Comparison of ENCODE assay signal across 10 cellular contexts in the genomic region with DNA sequence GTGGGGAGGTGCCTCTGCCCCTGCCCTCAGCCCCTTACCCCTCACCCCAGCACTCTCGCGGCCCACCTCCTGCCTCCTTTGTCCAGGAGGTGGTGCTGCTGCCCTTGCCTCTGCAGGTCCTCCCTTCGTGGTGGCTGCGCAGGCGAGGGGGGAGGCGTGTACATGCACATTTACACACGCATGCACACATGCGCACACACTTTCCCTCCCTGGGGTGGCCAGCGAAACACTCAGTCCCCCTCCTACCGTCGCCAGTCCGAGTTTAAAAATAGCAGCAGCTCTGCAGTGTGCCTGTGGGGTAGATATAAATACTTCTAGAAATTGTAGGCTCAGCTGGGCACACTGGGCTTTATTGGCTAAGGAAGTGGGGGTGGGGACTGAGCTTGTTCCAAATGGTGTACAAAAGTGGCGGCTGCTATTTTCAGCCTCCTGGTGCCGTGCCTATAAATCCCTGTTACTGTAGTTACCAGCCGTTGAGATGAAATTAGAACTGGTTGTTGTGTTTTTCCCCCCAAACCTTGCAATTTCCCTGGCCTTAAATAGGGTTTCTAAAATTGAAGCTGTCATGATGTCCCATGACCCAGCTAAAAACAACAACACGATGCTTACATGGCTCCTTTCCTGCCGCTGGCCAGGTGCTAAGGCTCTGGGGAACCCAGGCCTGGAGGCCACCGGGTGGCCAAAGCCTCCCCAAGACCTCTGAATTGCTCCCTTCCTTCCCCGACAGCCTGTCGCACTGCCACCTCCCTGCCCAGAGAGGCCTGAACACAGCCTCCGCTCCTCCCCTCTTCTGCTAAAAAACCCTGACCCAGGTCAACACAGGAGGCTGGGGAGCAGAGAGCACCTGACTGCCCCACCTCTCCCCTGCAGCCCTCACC. TPM values are rescaled to one million over a fixed set of nuclear protein-coding genes. Genes with fewer than 3 reads are reported as not detected.
DNase-seq lines count a peak whose midpoint lies in the region; ATAC-seq, FAIRE-seq and TF ChIP-seq lines count a peak whose summit lies in the region.
"Had no signal": no experiment of that assay in that cellular context is flagged by ENCODE, and none has a peak within 500 bp of the region (broad histone marks: within the 10 kb centered on the region; RNA-seq: fewer than 3 reads in every experiment).

No MANE protein-coding gene starts in this region.

- no peaks in the 10 kb centered on the region for H3K27me3 Mint-ChIP-seq in neural crest cell (ENCODE audit: low read depth)
- no peaks in the 10 kb centered on the region for H3K27me3 Mint-ChIP-seq in CD8-positive, alpha-beta T cell (ENCODE audit: low read depth)
- H3K27me3 Mint-ChIP-seq: activated naive CD8-positive, alpha-beta T cell; stimulated activated naive CD8-positive, alpha-beta T cell treated with anti-CD3 and anti-CD28 coated beads, Interleukin-15, Interleukin-2, amounts not matched to agents 100 ng/mL and 50 ng/mL, for 24 hours had no signal

- H3K4me1 Mint-ChIP-seq in neural crest cell, result peaks cover 35% of the 10 kb centered on the region
- no peaks in the 10 kb centered on the region for H3K4me1 Mint-ChIP-seq in CD8-positive, alpha-beta T cell (ENCODE audit: low read depth)

- no peaks in the 10 kb centered on the region for H3K36me3 Mint-ChIP-seq in neural crest cell (ENCODE audit: low read depth)
- H3K36me3 Mint-ChIP-seq in CD8-positive, alpha-beta T cell, result peaks cover 83% of the 10 kb centered on the region

- no peaks in the 10 kb centered on the region for H3K27me3 ChIP-seq in BJ (ENCODE audit: control insufficient read depth, insufficient read depth, low read length)
- H3K27me3 ChIP-seq in CD8-positive, alpha-beta T cell (ENCODE audit: insufficient read depth, low read length), result no peaks in the 10 kb centered on the region

- FAIRE-seq in HTR-8/SVneo (lab: Jason Lieb, UNC), result no peak

- DNase-seq in BJ (ENCODE audit: low read depth) (no peak), NCI-H524 treated with DMSO at 0.1 percent for 48 hours (lab: John Stamatoyannopoulos, UW) (peak; percentile 35), epidermal melanocyte (ENCODE audit: insufficient read length, low spot score) (peak; percentile 83), neural crest cell (ENCODE audit: low read depth, low spot score) (peak; percentile 57), NCI-H187 (lab: John Stamatoyannopoulos, UW) (no peak), HTR-8/SVneo (ENCODE audit: insufficient read length, low spot score) (no peak)
- DNase-seq in CD8-positive, alpha-beta T cell, result no peak

- TF ChIP-seq CTCF in BJ (IDR thresholded peaks at IDR 0.05; ENCODE audit: insufficient read depth, low read depth, low read length), result peak; percentile 75
- TF ChIP-seq CTCF in neural crest cell (conservative IDR thresholded peaks at IDR 0.05), result peak; percentile 60
- no peak for TF ChIP-seq CTCF in CD8-positive, alpha-beta T cell (IDR thresholded peaks at IDR 0.05)

- CTCF ChIA-PET in BJ (lab: Yijun Ruan, JAX), result interaction anchor here (0.6 to 2.8 kb wide), 17 partner anchors 11 to 783 kb away, joined by 3 to 14 read pairs (median 3); partner anchors contain the start of genes KDELR3, PICK1 and SLC16A8
- CTCF ChIA-PET in CD8-positive, alpha-beta T cell (lab: Charles Lee), result no interaction called here

- ATAC-seq in HG03108 (IDR thresholded peaks at IDR 0.05; ENCODE audit: unreplicated experiment), result no peak
- no peak for ATAC-seq in CD8-positive, alpha-beta T cell

- H3K27ac ChIP-seq in CD8-positive, alpha-beta T cell (ENCODE audit: low read depth, low read length), result no peak overlapping the region

- H3K27ac Mint-ChIP-seq in neural crest cell (ENCODE audit: unreplicated experiment), result no peak overlapping the region
- no peak overlapping the region for H3K27ac Mint-ChIP-seq in CD8-positive, alpha-beta T cell
- H3K27ac Mint-ChIP-seq: activated naive CD8-positive, alpha-beta T cell; stimulated activated naive CD8-positive, alpha-beta T cell treated with anti-CD3 and anti-CD28 coated beads, Interleukin-15, Interleukin-2, amounts not matched to agents 100 ng/mL and 50 ng/mL, for 24 hours had no signal

- H3K4me3 ChIP-seq in BJ (ENCODE audit: low read depth, low read length), result no peak overlapping the region
- H3K4me3 ChIP-seq in CD8-positive, alpha-beta T cell (ENCODE audit: low read depth, low read length), result no peak overlapping the region

- no peaks in the 10 kb centered on the region for H3K9me3 Mint-ChIP-seq in neural crest cell
- no peaks in the 10 kb centered on the region for H3K9me3 Mint-ChIP-seq in CD8-positive, alpha-beta T cell
- H3K9me3 Mint-ChIP-seq: stimulated activated naive CD8-positive, alpha-beta T cell treated with anti-CD3 and anti-CD28 coated beads, Interleukin-15, Interleukin-2, amounts not matched to agents 100 ng/mL and 50 ng/mL, for 24 hours had no signal

- no peaks in the 10 kb centered on the region for H3K4me1 ChIP-seq in CD8-positive, alpha-beta T cell (ENCODE audit: insufficient read depth, low read length)

- no peaks in the 10 kb centered on the region for H3K9me3 ChIP-seq in CD8-positive, alpha-beta T cell (ENCODE audit: low read length)

- POLR2A ChIA-PET in BJ (lab: Charles Lee), result no interaction called here
- POLR2A ChIA-PET in CD8-positive, alpha-beta T cell (lab: Charles Lee), result interaction anchor here (1.1 kb wide), 1 partner anchor 9 kb away, joined by 3 read pairs; no protein-coding TSS in a partner anchor

- intact Hi-C loops in CD8-positive, alpha-beta T cell (cut with DNase I, micrococcal nuclease), result no loop called here

- H3K4me3 Mint-ChIP-seq in neural crest cell, result no peak overlapping the region
- no peak overlapping the region for H3K4me3 Mint-ChIP-seq in CD8-positive, alpha-beta T cell
- H3K4me3 Mint-ChIP-seq: activated naive CD8-positive, alpha-beta T cell; stimulated activated naive CD8-positive, alpha-beta T cell treated with anti-CD3 and anti-CD28 coated beads, Interleukin-15, Interleukin-2, amounts not matched to agents 100 ng/mL and 50 ng/mL, for 24 hours had no signal

- peaks cover 24% of the 10 kb centered on the region for H3K36me3 ChIP-seq in BJ (ENCODE audit: control insufficient read depth, insufficient read depth, low read length)
- H3K36me3 ChIP-seq in CD8-positive, alpha-beta T cell (ENCODE audit: insufficient read depth, low read length), result peaks cover 14% of the 10 kb centered on the region

RNA-seq across cellular contexts. Expression of gene PICK1, which starts 12.4 kb away (rescaled TPM):
- 27.9 and 32.4 TPM in 2 replicates for polyA plus RNA-seq in BJ (2011; rRNA removed)
- 13.4 and 19.7 TPM in 2 replicates for polyA minus RNA-seq in BJ (2011; rRNA and poly(A)+ RNA removed)
- 20.1 and 24.0 TPM in 2 replicates for total RNA-seq in neural crest cell
- 10 to 100 TPM; 23.1 to 24.8 TPM for total RNA-seq in CD8-positive, alpha-beta T cell

RNA-seq across cellular contexts. Expression of gene SLC16A8, which starts 14.4 kb away (rescaled TPM):
- 0.10 and 0.17 TPM in 2 replicates for polyA plus RNA-seq in BJ (2011; rRNA removed)
- polyA minus RNA-seq in BJ (2011; rRNA and poly(A)+ RNA removed), result not detected in 2 replicates
- total RNA-seq in neural crest cell, result 0.26 TPM in 1 of 2 replicates, not detected in the other
- not detected for total RNA-seq in CD8-positive, alpha-beta T cell

RNA-seq across cellular contexts. Expression of gene BAIAP2L2, which starts 40.9 kb away (rescaled TPM):
- polyA plus RNA-seq in BJ (2011; rRNA removed), result 1.2 and 1.3 TPM in 2 replicates
- 0.33 and 0.67 TPM in 2 replicates for polyA minus RNA-seq in BJ (2011; rRNA and poly(A)+ RNA removed)
- 0.51 and 0.52 TPM in 2 replicates for total RNA-seq in neural crest cell
- total RNA-seq in CD8-positive, alpha-beta T cell, result under 1 TPM; 0.60 to 0.61 TPM

Comparison
In these comparisons a context has a peak if more than half of its experiments do, and no peak if none do; other contexts are left out.
1. DNase-seq: peak in NCI-H524 treated with DMSO at 0.1 percent for 48 hours (single experiment), epidermal melanocyte (single experiment) and neural crest cell (single experiment); none in BJ (single experiment), NCI-H187 (0 of 2), CD8-positive, alpha-beta T cell (0 of 7) and HTR-8/SVneo (single experiment).